Comparison of ENCODE assay signal across 1 cellular context in genomic region chr20:31604567-31605030, GRCh38.
A peak's percentile ranks its signal among the peaks of the same experiment; 100 is the strongest.
TF ChIP-seq lines count a peak whose summit lies in the region.

No MANE protein-coding gene starts in this region.

TF ChIP-seq in A549, 52 proteins besides CTCF, POLR2A, EP300 and RAD21 (continued from another document):
- TF ChIP-seq, protein P1, sequence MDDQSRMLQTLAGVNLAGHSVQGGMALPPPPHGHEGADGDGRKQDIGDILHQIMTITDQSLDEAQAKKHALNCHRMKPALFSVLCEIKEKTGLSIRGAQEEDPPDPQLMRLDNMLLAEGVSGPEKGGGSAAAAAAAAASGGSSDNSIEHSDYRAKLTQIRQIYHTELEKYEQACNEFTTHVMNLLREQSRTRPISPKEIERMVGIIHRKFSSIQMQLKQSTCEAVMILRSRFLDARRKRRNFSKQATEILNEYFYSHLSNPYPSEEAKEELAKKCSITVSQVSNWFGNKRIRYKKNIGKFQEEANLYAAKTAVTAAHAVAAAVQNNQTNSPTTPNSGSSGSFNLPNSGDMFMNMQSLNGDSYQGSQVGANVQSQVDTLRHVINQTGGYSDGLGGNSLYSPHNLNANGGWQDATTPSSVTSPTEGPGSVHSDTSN (IDR thresholded peaks at IDR 0.05) = no peak
- TF ChIP-seq, protein P2, sequence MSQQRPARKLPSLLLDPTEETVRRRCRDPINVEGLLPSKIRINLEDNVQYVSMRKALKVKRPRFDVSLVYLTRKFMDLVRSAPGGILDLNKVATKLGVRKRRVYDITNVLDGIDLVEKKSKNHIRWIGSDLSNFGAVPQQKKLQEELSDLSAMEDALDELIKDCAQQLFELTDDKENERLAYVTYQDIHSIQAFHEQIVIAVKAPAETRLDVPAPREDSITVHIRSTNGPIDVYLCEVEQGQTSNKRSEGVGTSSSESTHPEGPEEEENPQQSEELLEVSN (IDR thresholded peaks at IDR 0.05; ENCODE audit: borderline replicate concordance, low read depth) = no peak
- TF ChIP-seq, protein P3, sequence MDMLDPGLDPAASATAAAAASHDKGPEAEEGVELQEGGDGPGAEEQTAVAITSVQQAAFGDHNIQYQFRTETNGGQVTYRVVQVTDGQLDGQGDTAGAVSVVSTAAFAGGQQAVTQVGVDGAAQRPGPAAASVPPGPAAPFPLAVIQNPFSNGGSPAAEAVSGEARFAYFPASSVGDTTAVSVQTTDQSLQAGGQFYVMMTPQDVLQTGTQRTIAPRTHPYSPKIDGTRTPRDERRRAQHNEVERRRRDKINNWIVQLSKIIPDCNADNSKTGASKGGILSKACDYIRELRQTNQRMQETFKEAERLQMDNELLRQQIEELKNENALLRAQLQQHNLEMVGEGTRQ (IDR thresholded peaks at IDR 0.05) = no peak
- TF ChIP-seq CEBPB (IDR thresholded peaks at IDR 0.05) = no peak
- TF ChIP-seq JUN (IDR thresholded peaks at IDR 0.05) = no peak
- no peak for TF ChIP-seq FOSL2 (IDR thresholded peaks at IDR 0.05)
- no peak for TF ChIP-seq FOSL2 (CRISPR knock-in tag; IDR thresholded peaks at IDR 0.05)
- no peak for TF ChIP-seq RNF2 (IDR thresholded peaks at IDR 0.05; ENCODE audit: borderline replicate concordance, low read depth)
- no peak for TF ChIP-seq ZC3H11A (IDR thresholded peaks at IDR 0.05)
- no peak for TF ChIP-seq MAFK (IDR thresholded peaks at IDR 0.05; ENCODE audit: partially characterized antibody)
- TF ChIP-seq CHD4 (IDR thresholded peaks at IDR 0.05; ENCODE audit: borderline replicate concordance) = no peak
- 0 out of 2 replicates have a peak, but pooled peaks have one; percentile 10 for TF ChIP-seq ATOH8 (CRISPR knock-in tag; IDR thresholded peaks at IDR 0.05; ENCODE audit: low read depth)
- no peak for TF ChIP-seq BHLHE40 (IDR thresholded peaks at IDR 0.05; ENCODE audit: low read depth, low read length)
- TF ChIP-seq ESRRA (IDR thresholded peaks at IDR 0.05; ENCODE audit: borderline replicate concordance, low read length) = no peak
- no peak for TF ChIP-seq RFX5 (IDR thresholded peaks at IDR 0.05)
- no peak for TF ChIP-seq NFE2L2 (conservative IDR thresholded peaks at IDR 0.05; ENCODE audit: low read length)
- TF ChIP-seq KDM5A (IDR thresholded peaks at IDR 0.05) = no peak
- TF ChIP-seq MAZ (IDR thresholded peaks at IDR 0.05; ENCODE audit: borderline replicate concordance, low read depth, low read length) = no peak
- peak; percentile 45 for TF ChIP-seq HOXB5 (CRISPR knock-in tag; IDR thresholded peaks at IDR 0.05)
- TF ChIP-seq CBX2 (IDR thresholded peaks at IDR 0.05; ENCODE audit: borderline replicate concordance, low read depth) = no peak
- TF ChIP-seq HDAC2 (IDR thresholded peaks at IDR 0.05) = peak; percentile 59; the same call in 1 of the 2 replicates
- TF ChIP-seq TFCP2L1 (CRISPR knock-in tag; IDR thresholded peaks at IDR 0.05) = peak; percentile 97
- no peak for TF ChIP-seq NPAS2 (CRISPR knock-in tag; IDR thresholded peaks at IDR 0.05; ENCODE audit: borderline replicate concordance)
- TF ChIP-seq HOXA7 (CRISPR knock-in tag; IDR thresholded peaks at IDR 0.05) = peak; percentile 88
- no peak for TF ChIP-seq ELK1 (IDR thresholded peaks at IDR 0.05; ENCODE audit: low read depth, low read length)
- no peak for TF ChIP-seq NR3C1 (IDR thresholded peaks at IDR 0.05)
- TF ChIP-seq PHF8 (IDR thresholded peaks at IDR 0.05; ENCODE audit: borderline replicate concordance, low read depth) = no peak
- no peak for TF ChIP-seq MYC (IDR thresholded peaks at IDR 0.05; ENCODE audit: borderline replicate concordance, low read length)
- TF ChIP-seq CHD2 (IDR thresholded peaks at IDR 0.05; ENCODE audit: low read length, partially characterized antibody) = no peak
- peak; percentile 93; the same call in 1 of the 2 replicates for TF ChIP-seq KDM1A (IDR thresholded peaks at IDR 0.05; ENCODE audit: low read depth)
- no peak for TF ChIP-seq RCOR1 (IDR thresholded peaks at IDR 0.05; ENCODE audit: low read depth, low read length)
- peak; percentile 59 for TF ChIP-seq EHF (CRISPR knock-in tag; IDR thresholded peaks at IDR 0.05)
- TF ChIP-seq FOXS1 (CRISPR knock-in tag; IDR thresholded peaks at IDR 0.05) = no peak
- TF ChIP-seq FOSB (CRISPR knock-in tag; IDR thresholded peaks at IDR 0.05) = peak; percentile 94
